Comparison of ENCODE assay signal across 1 cellular context in the genomic region with DNA sequence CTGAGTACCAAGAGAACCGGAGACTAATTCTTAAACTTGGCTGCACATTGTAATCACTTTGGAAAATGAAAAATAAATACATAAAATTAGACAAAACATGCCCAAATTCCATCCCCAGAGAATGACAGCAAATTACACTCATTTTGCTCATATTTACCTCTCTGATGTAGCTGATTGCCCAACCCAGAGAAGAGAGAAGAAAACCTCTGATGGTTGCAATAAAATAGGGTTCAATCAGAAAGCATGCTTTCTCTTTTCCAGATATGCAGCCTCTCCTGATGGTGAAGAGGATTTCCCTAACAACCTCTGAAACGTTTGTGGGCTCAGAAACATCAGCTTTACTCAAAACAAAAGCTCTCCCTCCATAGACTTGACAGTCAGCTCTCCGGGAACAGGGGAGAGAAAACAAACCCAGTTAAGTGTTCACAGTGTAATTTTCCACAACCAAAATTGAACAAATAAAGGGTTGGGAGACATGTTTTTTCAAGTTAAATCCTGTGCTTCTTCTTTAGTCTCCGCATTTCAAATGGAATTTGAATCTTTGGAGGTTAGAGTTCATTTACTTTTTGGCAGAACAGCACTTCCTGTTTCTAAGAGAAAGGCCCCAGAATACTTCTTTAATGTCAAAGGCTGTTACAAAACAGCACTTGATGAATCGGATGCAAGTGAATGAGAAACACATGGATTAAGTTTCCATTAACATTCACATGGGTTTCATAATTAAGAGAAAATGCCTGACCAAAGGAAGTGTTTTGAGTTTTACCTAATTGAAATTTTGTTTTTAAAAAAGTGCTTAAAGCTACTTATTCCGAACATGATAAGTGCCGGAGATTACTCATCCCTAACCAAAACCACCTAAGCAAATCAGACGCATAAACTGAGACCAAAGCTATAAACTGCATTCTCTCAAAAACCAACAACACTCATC.
TF ChIP-seq lines count a peak whose summit lies in the region.

No MANE protein-coding gene starts in this region.

TF ChIP-seq in GM12878, 131 proteins besides CTCF, POLR2A, EP300 and RAD21 (continued from another document):
- TF ChIP-seq, protein P1, sequence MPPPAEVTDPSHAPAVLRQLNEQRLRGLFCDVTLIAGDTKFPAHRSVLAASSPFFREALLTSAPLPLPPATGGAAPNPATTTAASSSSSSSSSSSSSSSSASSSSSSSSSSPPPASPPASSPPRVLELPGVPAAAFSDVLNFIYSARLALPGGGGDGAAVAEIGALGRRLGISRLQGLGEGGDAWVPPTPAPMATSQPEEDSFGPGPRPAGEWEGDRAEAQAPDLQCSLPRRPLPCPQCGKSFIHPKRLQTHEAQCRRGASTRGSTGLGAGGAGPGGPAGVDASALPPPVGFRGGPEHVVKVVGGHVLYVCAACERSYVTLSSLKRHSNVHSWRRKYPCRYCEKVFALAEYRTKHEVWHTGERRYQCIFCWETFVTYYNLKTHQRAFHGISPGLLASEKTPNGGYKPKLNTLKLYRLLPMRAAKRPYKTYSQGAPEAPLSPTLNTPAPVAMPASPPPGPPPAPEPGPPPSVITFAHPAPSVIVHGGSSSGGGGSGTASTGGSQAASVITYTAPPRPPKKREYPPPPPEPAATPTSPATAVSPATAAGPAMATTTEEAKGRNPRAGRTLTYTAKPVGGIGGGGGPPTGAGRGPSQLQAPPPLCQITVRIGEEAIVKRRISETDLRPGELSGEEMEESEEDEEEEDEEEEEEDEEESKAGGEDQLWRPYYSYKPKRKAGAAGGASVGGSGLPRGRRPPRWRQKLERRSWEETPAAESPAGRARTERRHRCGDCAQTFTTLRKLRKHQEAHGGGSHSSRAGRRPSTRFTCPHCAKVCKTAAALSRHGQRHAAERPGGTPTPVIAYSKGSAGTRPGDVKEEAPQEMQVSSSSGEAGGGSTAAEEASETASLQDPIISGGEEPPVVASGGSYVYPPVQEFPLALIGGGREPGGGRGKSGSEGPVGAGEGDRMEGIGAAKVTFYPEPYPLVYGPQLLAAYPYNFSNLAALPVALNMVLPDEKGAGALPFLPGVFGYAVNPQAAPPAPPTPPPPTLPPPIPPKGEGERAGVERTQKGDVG (CRISPR knock-in tag; IDR thresholded peaks at IDR 0.05) = no peak
- TF ChIP-seq, protein P2, sequence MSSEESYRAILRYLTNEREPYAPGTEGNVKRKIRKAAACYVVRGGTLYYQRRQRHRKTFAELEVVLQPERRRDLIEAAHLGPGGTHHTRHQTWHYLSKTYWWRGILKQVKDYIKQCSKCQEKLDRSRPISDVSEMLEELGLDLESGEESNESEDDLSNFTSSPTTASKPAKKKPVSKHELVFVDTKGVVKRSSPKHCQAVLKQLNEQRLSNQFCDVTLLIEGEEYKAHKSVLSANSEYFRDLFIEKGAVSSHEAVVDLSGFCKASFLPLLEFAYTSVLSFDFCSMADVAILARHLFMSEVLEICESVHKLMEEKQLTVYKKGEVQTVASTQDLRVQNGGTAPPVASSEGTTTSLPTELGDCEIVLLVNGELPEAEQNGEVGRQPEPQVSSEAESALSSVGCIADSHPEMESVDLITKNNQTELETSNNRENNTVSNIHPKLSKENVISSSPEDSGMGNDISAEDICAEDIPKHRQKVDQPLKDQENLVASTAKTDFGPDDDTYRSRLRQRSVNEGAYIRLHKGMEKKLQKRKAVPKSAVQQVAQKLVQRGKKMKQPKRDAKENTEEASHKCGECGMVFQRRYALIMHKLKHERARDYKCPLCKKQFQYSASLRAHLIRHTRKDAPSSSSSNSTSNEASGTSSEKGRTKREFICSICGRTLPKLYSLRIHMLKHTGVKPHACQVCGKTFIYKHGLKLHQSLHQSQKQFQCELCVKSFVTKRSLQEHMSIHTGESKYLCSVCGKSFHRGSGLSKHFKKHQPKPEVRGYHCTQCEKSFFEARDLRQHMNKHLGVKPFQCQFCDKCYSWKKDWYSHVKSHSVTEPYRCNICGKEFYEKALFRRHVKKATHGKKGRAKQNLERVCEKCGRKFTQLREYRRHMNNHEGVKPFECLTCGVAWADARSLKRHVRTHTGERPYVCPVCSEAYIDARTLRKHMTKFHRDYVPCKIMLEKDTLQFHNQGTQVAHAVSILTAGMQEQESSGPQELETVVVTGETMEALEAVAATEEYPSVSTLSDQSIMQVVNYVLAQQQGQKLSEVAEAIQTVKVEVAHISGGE (CRISPR knock-in tag; IDR thresholded peaks at IDR 0.05) = no peak
